Comparison of ENCODE assay signal across 23 cellular contexts in the genomic region with DNA sequence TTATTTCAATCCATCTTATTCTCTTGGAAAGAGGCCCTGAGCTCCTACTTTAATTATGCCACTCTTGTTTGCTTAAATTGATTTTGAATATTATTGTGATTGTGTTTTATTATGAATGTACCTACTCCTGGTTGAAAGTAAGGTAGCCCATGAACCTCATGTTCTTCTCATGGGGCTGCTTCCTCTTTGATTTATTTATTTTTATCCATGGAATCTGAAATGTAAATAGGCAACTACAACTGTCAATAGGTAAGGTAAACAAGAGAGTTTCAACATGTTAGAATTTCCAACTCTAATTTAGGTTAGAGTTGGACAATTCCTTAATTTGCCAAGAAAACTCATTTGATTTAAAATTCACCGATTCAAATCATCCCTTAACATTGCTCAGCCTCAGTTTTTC. TPM values are rescaled to one million over a fixed set of nuclear protein-coding genes. Genes with fewer than 3 reads are reported as not detected.
"Had no signal": no experiment of that assay in that cellular context is flagged by ENCODE, and none has a peak within 500 bp of the region (broad histone marks: within the 10 kb centered on the region; RNA-seq: fewer than 3 reads in every experiment).

No MANE protein-coding gene starts in this region.

- H3K27ac ChIP-seq: HL-60, SJSA1, SK-N-MC had no signal

- DNase-seq: Karpas-422, KG1, MM.1S, NCI-H1092 treated with DMSO at 0.1 percent for 48 hours, NCI-H1436, NCI-H187, NCI-H2029, NCI-H2081 treated with DMSO at 0.1 percent for 48 hours, NCI-H2171, NCI-H226, NCI-H446, NCI-H510A, NCI-H524 treated with DMSO at 0.1 percent for 48 hours, NCI-H69, NCI-H774, Right ventricle myocardium superior, RPMI8226, SIG-M5 had no signal

- H3K27me3 ChIP-seq: SJSA1 had no signal

- H3K9me3 ChIP-seq: SJSA1 had no signal

- H3K4me3 ChIP-seq: SJSA1, SK-N-MC had no signal

- FAIRE-seq: HTR-8/SVneo, RCC 7860 had no signal

- H3K36me3 ChIP-seq: SJSA1 had no signal

RNA-seq across cellular contexts. Expression of gene TPH2, which starts 16.2 kb away (rescaled TPM):
- total RNA-seq: Right ventricle myocardium superior had no signal
